ENCODE assay signal across 15 cellular contexts in the genomic region with DNA sequence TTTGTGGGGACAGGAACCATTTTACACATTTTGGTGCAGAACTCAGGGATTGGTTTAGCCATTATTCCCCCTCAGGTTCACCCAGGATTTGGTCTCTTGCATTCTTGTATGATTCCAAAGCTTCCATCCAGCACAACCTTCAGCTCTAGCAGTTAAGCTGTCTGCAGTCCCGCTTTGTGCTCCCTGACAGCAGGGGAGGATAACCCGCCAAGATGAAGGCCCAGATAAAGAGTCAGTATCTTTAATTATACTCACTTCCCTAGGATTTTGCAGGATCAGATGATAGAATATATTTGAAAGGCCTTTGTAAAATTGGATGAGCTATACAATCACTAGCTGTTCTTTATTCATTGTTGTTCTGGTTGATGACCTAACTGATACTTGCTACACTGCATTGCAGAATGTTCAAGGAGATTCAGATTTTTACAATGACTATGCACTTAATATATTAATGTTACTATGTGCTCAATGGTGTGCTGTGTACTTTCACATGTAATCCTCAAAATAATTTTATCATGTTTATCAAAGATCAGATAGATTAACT. TPM values are rescaled to one million over a fixed set of nuclear protein-coding genes. Genes with fewer than 3 reads are reported as not detected.
DNase-seq lines count a peak whose midpoint lies in the region; ATAC-seq and TF ChIP-seq lines count a peak whose summit lies in the region.
"Had no signal": no experiment of that assay in that cellular context is flagged by ENCODE, and none has a peak within 500 bp of the region (broad histone marks: within the 10 kb centered on the region; RNA-seq: fewer than 3 reads in every experiment).

No MANE protein-coding gene starts in this region.

- H3K79me1 ChIP-seq in mesendoderm (ENCODE audit: low read length), result peaks cover 2% of the 10 kb centered on the region

- CTCF ChIA-PET in CD8-positive, alpha-beta T cell (lab: Charles Lee), result interaction anchor here (0.9 kb wide), 1 partner anchor 24 kb away, joined by 3 read pairs; no protein-coding TSS in a partner anchor

- H4K5ac ChIP-seq in mesendoderm (ENCODE audit: low read length), result no peak overlapping the region

- H3K9me3 Mint-ChIP-seq in CD8-positive, alpha-beta T cell, result no peaks in the 10 kb centered on the region
- H3K9me3 Mint-ChIP-seq: activated naive CD8-positive, alpha-beta T cell treated with anti-CD3 and anti-CD28 coated beads, Interleukin-2, amount 10 ng/mL, durations not matched to agents 7 days and 5 days had no signal

- peaks cover 7% of the 10 kb centered on the region for H3K4me1 Mint-ChIP-seq in CD8-positive, alpha-beta T cell (ENCODE audit: low read depth)

- intact Hi-C loops in CD8-positive, alpha-beta T cell (cut with DNase I, micrococcal nuclease), result no loop called here

- no peak overlapping the region for H3K9ac ChIP-seq in mesendoderm (ENCODE audit: low read length)

- H3K27ac Mint-ChIP-seq in CD8-positive, alpha-beta T cell, result no peak overlapping the region
- H3K27ac Mint-ChIP-seq: activated naive CD8-positive, alpha-beta T cell treated with anti-CD3 and anti-CD28 coated beads, Interleukin-2, amount 10 ng/mL, durations not matched to agents 7 days and 5 days had no signal

- no peak overlapping the region for H2AK5ac ChIP-seq in mesendoderm (ENCODE audit: low read length)

- peaks cover 6% of the 10 kb centered on the region for H3K4me1 ChIP-seq in mesendoderm (ENCODE audit: control insufficient read depth, low read depth, low read length)
- H3K4me1 ChIP-seq in CD8-positive, alpha-beta T cell (ENCODE audit: insufficient read depth, low read length), result no peaks in the 10 kb centered on the region
- H3K4me1 ChIP-seq: BE2C had no signal

- H2BK5ac ChIP-seq in mesendoderm (ENCODE audit: low read length), result no peak overlapping the region

- H2BK15ac ChIP-seq in mesendoderm (replicated peaks; ENCODE audit: low read depth), result no peak overlapping the region

- H3K56ac ChIP-seq in mesendoderm (ENCODE audit: low read length), result no peak overlapping the region

- peak overlapping the region; percentile 44 for H3K18ac ChIP-seq in mesendoderm (ENCODE audit: low read length)

- no peak for TF ChIP-seq CTCF in C4-2B (conservative IDR thresholded peaks at IDR 0.05)
- no peak for TF ChIP-seq CTCF in choroid plexus epithelial cell (conservative IDR thresholded peaks at IDR 0.05; ENCODE audit: low read depth, low read length)
- TF ChIP-seq CTCF in CD8-positive, alpha-beta T cell (IDR thresholded peaks at IDR 0.05), result no peak

- H3K4me2 ChIP-seq in mesendoderm (ENCODE audit: low read length), result no peak overlapping the region

- no peaks in the 10 kb centered on the region for H3K27me3 Mint-ChIP-seq in CD8-positive, alpha-beta T cell (ENCODE audit: low read depth)
- H3K27me3 Mint-ChIP-seq: activated naive CD8-positive, alpha-beta T cell treated with anti-CD3 and anti-CD28 coated beads, Interleukin-2, amount 10 ng/mL, durations not matched to agents 7 days and 5 days had no signal

- no peak overlapping the region for H3K4me3 ChIP-seq in choroid plexus epithelial cell (ENCODE audit: low read depth, low read length)
- no peak overlapping the region for H3K4me3 ChIP-seq in mesendoderm (ENCODE audit: low read length)
- H3K4me3 ChIP-seq in CD8-positive, alpha-beta T cell (ENCODE audit: low read depth, low read length), result no peak overlapping the region
- H3K4me3 ChIP-seq: lower lobe of right lung had no signal

- H3K79me2 ChIP-seq in mesendoderm (ENCODE audit: control insufficient read depth, insufficient read depth, low read length), result no peaks in the 10 kb centered on the region

- no peaks in the 10 kb centered on the region for H3K27me3 ChIP-seq in mesendoderm (ENCODE audit: insufficient read depth, low read length, poor library complexity)
- H3K27me3 ChIP-seq in CD8-positive, alpha-beta T cell (ENCODE audit: insufficient read depth, low read length), result no peaks in the 10 kb centered on the region
- H3K27me3 ChIP-seq: BE2C had no signal

- H3K27ac ChIP-seq in C4-2B (peak overlapping the region; percentile 37; the same call in 1 of the 2 replicates), mesendoderm (ENCODE audit: low read depth, low read length) (peak overlapping the region; percentile 71)
- H3K27ac ChIP-seq in CD8-positive, alpha-beta T cell (ENCODE audit: low read depth, low read length), result no peak overlapping the region
- H3K27ac ChIP-seq: lower lobe of right lung had no signal

- no peaks in the 10 kb centered on the region for H3K9me3 ChIP-seq in CD8-positive, alpha-beta T cell (ENCODE audit: low read length)
- H3K9me3 ChIP-seq: BE2C, lower lobe of right lung had no signal

- H3K36me3 ChIP-seq in mesendoderm (ENCODE audit: control insufficient read depth, insufficient read depth, low read length), result no peaks in the 10 kb centered on the region
- H3K36me3 ChIP-seq in CD8-positive, alpha-beta T cell (ENCODE audit: insufficient read depth, low read length), result no peaks in the 10 kb centered on the region
- H3K36me3 ChIP-seq: lower lobe of right lung had no signal

- in situ Hi-C loops in G401 (cut with HindIII; ENCODE audit: low sequenced_read_pairs), result no loop called here

- no peak overlapping the region for H2BK120ac ChIP-seq in mesendoderm (ENCODE audit: low read depth, low read length)

- POLR2A ChIA-PET in CD8-positive, alpha-beta T cell (lab: Charles Lee), result no interaction called here

- WGBS in mesendoderm (ENCODE audit: extremely low coverage, insufficient coverage, low lambda C conversion rate), result no CpG with 5 or more reads among the region's 2 CpGs

- H3K36me3 Mint-ChIP-seq in CD8-positive, alpha-beta T cell, result peaks cover 5% of the 10 kb centered on the region

- ATAC-seq in CD8-positive, alpha-beta T cell, result no peak

- DNase-seq in M059J (ENCODE audit: low read depth) (peak; percentile 63), choroid plexus epithelial cell (ENCODE audit: low read depth) (peak; percentile 23), mesendoderm (peak; percentile 69), mucosa of gallbladder (ENCODE audit: low spot score) (no peak), G401 (ENCODE audit: low spot score) (no peak), NCI-H146 (lab: John Stamatoyannopoulos, UW) (no peak)
- DNase-seq in CD8-positive, alpha-beta T cell, result no peak
- DNase-seq: activated naive CD8-positive, alpha-beta T cell treated with anti-CD3 and anti-CD28 coated beads, Interleukin-2, amount 10 ng/mL, durations not matched to agents 7 days and 5 days; BE2C; effector memory CD4-positive, alpha-beta T cell; lower lobe of right lung; NCI-H226; SHP77; stimulated activated CD4-positive, alpha-beta T cell treated with anti-CD3 and anti-CD28 coated beads, Interleukin-15, amount 100 ng/mL, for 24 hours had no signal

- H3K23ac ChIP-seq in mesendoderm (ENCODE audit: low read length), result no peak overlapping the region

- no peak overlapping the region for H3K4ac ChIP-seq in mesendoderm (ENCODE audit: low read depth, low read length)

- H4K8ac ChIP-seq in mesendoderm (ENCODE audit: low read depth, low read length), result no peak overlapping the region

- H3K4me3 Mint-ChIP-seq in CD8-positive, alpha-beta T cell, result no peak overlapping the region
- H3K4me3 Mint-ChIP-seq: activated naive CD8-positive, alpha-beta T cell treated with anti-CD3 and anti-CD28 coated beads, Interleukin-2, amount 10 ng/mL, durations not matched to agents 7 days and 5 days had no signal

RNA-seq across cellular contexts. Expression of a gene that starts 49.8 kb away (rescaled TPM):
- total RNA-seq in M059J (2014; rRNA removed; shearing (Covaris generic)), result 81.5 and 116 TPM in 2 replicates
- polyA plus RNA-seq in mesendoderm (2013, experiment 1 of 2), result 201 TPM
- 198 TPM for polyA plus RNA-seq in mesendoderm (2013, experiment 2 of 2)
- total RNA-seq in mucosa of gallbladder, result 21.5 TPM
- total RNA-seq in G401 (2014; rRNA removed; shearing (Covaris generic)), result 93.0 and 113 TPM in 2 replicates
- 10 to 100 TPM; 34.0 to 34.1 TPM for total RNA-seq in CD8-positive, alpha-beta T cell

Comparison
In these comparisons a context has a peak if more than half of its experiments do, and no peak if none do; other contexts are left out.
1. DNase-seq: peak in M059J (single experiment), choroid plexus epithelial cell (single experiment) and mesendoderm (single experiment); none in mucosa of gallbladder (single experiment), G401 (single experiment), NCI-H146 (single experiment) and CD8-positive, alpha-beta T cell (0 of 7).